In the genomic region with DNA sequence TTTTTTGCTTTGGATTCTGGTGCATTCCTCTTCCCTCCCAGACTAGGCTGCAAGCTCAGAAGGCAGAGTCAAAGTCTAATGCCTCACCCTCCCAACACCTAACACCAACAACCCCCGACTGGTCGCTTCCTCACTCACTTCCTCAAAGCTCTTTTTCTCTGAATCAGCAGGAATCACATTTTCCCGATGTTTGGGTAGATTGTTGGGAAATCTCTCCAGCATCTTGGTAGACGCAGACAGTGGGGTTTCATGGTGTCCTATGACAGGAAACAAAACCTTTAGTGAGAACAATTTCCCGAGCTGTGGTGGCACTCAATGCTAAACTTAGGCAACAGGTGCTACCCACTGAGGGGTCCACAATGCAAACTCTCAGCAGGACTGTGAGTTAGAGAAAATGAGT, we compare ENCODE assay signal across 20 cellular contexts. TPM values are rescaled to one million over a fixed set of nuclear protein-coding genes. Genes with fewer than 3 reads are reported as not detected.
A peak's percentile ranks its signal among the peaks of the same experiment; 100 is the strongest.
DNase-seq lines count a peak whose midpoint lies in the region; ATAC-seq, FAIRE-seq and TF ChIP-seq lines count a peak whose summit lies in the region.
"Had no signal": no experiment of that assay in that cellular context is flagged by ENCODE, and none has a peak within 500 bp of the region (broad histone marks: within the 10 kb centered on the region; RNA-seq: fewer than 3 reads in every experiment).

No MANE protein-coding gene starts in this region.

- peak; percentile 28 for FAIRE-seq in GM12891 (lab: Jason Lieb, UNC)
- FAIRE-seq: astrocyte had no signal

- H3K36me3 Mint-ChIP-seq in activated CD4-positive, alpha-beta T cell treated with anti-CD3 and anti-CD28 coated beads for 36 hours (ENCODE audit: low read depth), result peaks cover 61% of the 10 kb centered on the region
- peaks cover 99% of the 10 kb centered on the region for H3K36me3 Mint-ChIP-seq in activated T-helper 17 cell treated with anti-CD3 and anti-CD28 coated beads, Interleukin-2, amount 50 U/mL, for 72 hours (ENCODE audit: low read depth)

- intact Hi-C loops in activated CD4-positive, alpha-beta T cell treated with anti-CD3 and anti-CD28 coated beads for 36 hours (cut with DNase I, micrococcal nuclease), result loop anchor here in 1 of 2 experiments (2.0 kb wide), 1 partner anchor 36 kb away; no protein-coding TSS in a partner anchor
- intact Hi-C loops in left colon (cut with DNase I, micrococcal nuclease) (loop anchor here in 1 of 2 donors (10.0 kb wide), 1 partner anchor 74 kb away; a partner anchor contains a TSS), Right ventricle myocardium superior (cut with DNase I) (no loop called here)

- no peak for ATAC-seq in activated CD4-positive, alpha-beta T cell treated with anti-CD3 and anti-CD28 coated beads for 36 hours
- ATAC-seq in activated T-helper 17 cell treated with anti-CD3 and anti-CD28 coated beads, Interleukin-2, amount 50 U/mL, for 72 hours (replicated peaks), result no peak
- ATAC-seq in left colon (peak; percentile 18), Right ventricle myocardium superior (ENCODE audit: poor library complexity) (no peak)
- ATAC-seq: foreskin keratinocyte, GM23338 had no signal

- no peak overlapping the region for H3K4me3 Mint-ChIP-seq in activated CD4-positive, alpha-beta T cell treated with anti-CD3 and anti-CD28 coated beads for 36 hours
- peak overlapping the region; percentile 85 for H3K4me3 Mint-ChIP-seq in activated T-helper 17 cell treated with anti-CD3 and anti-CD28 coated beads, Interleukin-2, amount 50 U/mL, for 72 hours
- H3K4me3 Mint-ChIP-seq: GM23338; neural crest cell; stimulated activated naive B cell treated with anti-CD40 and anti-IgM and Interleukin-4, amounts not matched to agents 10 μg/mL and 1 μg/mL and 100 μg/mL, for 72 hours had no signal

- peaks cover 70% of the 10 kb centered on the region for H3K4me1 Mint-ChIP-seq in activated CD4-positive, alpha-beta T cell treated with anti-CD3 and anti-CD28 coated beads for 36 hours
- peaks cover 63% of the 10 kb centered on the region for H3K4me1 Mint-ChIP-seq in activated T-helper 17 cell treated with anti-CD3 and anti-CD28 coated beads, Interleukin-2, amount 50 U/mL, for 72 hours
- H3K4me1 Mint-ChIP-seq: neural crest cell had no signal

- TF ChIP-seq CTCF in GM13976 (IDR thresholded peaks at IDR 0.05; ENCODE audit: borderline replicate concordance, control extremely low read depth, extremely low read depth, insufficient read depth, missing control alignments), result no peak

- H3K9me3 Mint-ChIP-seq in activated CD4-positive, alpha-beta T cell treated with anti-CD3 and anti-CD28 coated beads for 36 hours (ENCODE audit: low read depth), result no peaks in the 10 kb centered on the region
- H3K9me3 Mint-ChIP-seq in activated T-helper 17 cell treated with anti-CD3 and anti-CD28 coated beads, Interleukin-2, amount 50 U/mL, for 72 hours, result peaks cover 4% of the 10 kb centered on the region
- H3K9me3 Mint-ChIP-seq: GM23338; neural crest cell; stimulated activated naive B cell treated with anti-CD40 and anti-IgM and Interleukin-4, amounts not matched to agents 10 μg/mL and 1 μg/mL and 100 μg/mL, for 72 hours had no signal

- DNase-seq in activated CD4-positive, alpha-beta T cell treated with anti-CD3 and anti-CD28 coated beads for 36 hours, result no peak
- DNase-seq in activated CD4-positive, alpha-beta T cell treated with anti-CD3 and anti-CD28 coated beads, Interleukin-2, amount 50 U/mL, for 1 hour, result no peak
- no peak for DNase-seq in GM12891 (ENCODE audit: insufficient read length, low spot score)
- DNase-seq in left colon, result no peak
- DNase-seq in GM13976 (ENCODE audit: low spot score), result no peak
- no peak for DNase-seq in anterior cingulate cortex (lab: John Stamatoyannopoulos, UW)
- DNase-seq in Right ventricle myocardium superior, result no peak
- DNase-seq: activated effector memory CD4-positive, alpha-beta T cell treated with anti-CD3 and anti-CD28 coated beads, Interleukin-2, amount 50 U/mL, for 16 hours; colonic mucosa; DMS153; foreskin keratinocyte; NCI-H1694 treated with DMSO at 0.1 percent for 48 hours; NCI-H2227 treated with DMSO at 0.1 percent for 48 hours; stimulated activated naive B cell treated with anti-CD40 and anti-IgM and Interleukin-4, amounts not matched to agents 10 μg/mL and 1 μg/mL and 100 μg/mL, for 72 hours; trophoblast cell had no signal

- TF ChIP-seq POLR2A in GM12891 (IDR thresholded peaks at IDR 0.05; ENCODE audit: low read depth, low read length), result no peak

- no peaks in the 10 kb centered on the region for H3K27me3 Mint-ChIP-seq in activated CD4-positive, alpha-beta T cell treated with anti-CD3 and anti-CD28 coated beads for 36 hours
- no peaks in the 10 kb centered on the region for H3K27me3 Mint-ChIP-seq in activated T-helper 17 cell treated with anti-CD3 and anti-CD28 coated beads, Interleukin-2, amount 50 U/mL, for 72 hours
- H3K27me3 Mint-ChIP-seq: stimulated activated naive B cell treated with anti-CD40 and anti-IgM and Interleukin-4, amounts not matched to agents 10 μg/mL and 1 μg/mL and 100 μg/mL, for 72 hours had no signal

- H3K27ac Mint-ChIP-seq in activated CD4-positive, alpha-beta T cell treated with anti-CD3 and anti-CD28 coated beads for 36 hours, result peak overlapping the region; percentile 58
- H3K27ac Mint-ChIP-seq in activated T-helper 17 cell treated with anti-CD3 and anti-CD28 coated beads, Interleukin-2, amount 50 U/mL, for 72 hours, result peak overlapping the region; percentile 93
- H3K27ac Mint-ChIP-seq: GM23338 had no signal

- in situ Hi-C loops in GM13976 (cut with MboI; ENCODE audit: low sequenced_read_pairs, unreplicated experiment), result no loop called here

- CTCF ChIA-PET in activated CD4-positive, alpha-beta T cell treated with anti-CD3 and anti-CD28 coated beads for 36 hours (lab: Charles Lee), result interaction anchor here (0.7 to 10.6 kb wide), 6 partner anchors 9 to 72 kb away, joined by 3 to 172 read pairs (median 6); a partner anchor contains a TSS

- POLR2A ChIA-PET in activated CD4-positive, alpha-beta T cell treated with anti-CD3 and anti-CD28 coated beads for 36 hours (lab: Charles Lee), result interaction anchor here (1.3 kb wide), 1 partner anchor 85 kb away, joined by 5 read pairs; no protein-coding TSS in a partner anchor

TF ChIP-seq in GM12891, 5 proteins besides CTCF, POLR2A, EP300 and RAD21:
- TF ChIP-seq SPI1 (IDR thresholded peaks at IDR 0.05; ENCODE audit: low read depth, low read length) (peak; percentile 53), POU2F2 (IDR thresholded peaks at IDR 0.05; ENCODE audit: low read depth, low read length) (no peak)

RNA-seq across cellular contexts. Expression of a gene that starts 39.9 kb away (rescaled TPM):
- 10 to 100 TPM; 46.6 to 49.0 TPM for total RNA-seq in activated CD4-positive, alpha-beta T cell treated with anti-CD3 and anti-CD28 coated beads for 36 hours
- 38.2 TPM for polyA plus RNA-seq in GM12891 (2012; ENCODE audit: low read depth, missing spikeins)
- total RNA-seq in activated T-helper 17 cell treated with anti-CD3 and anti-CD28 coated beads, Interleukin-2, amount 50 U/mL, for 72 hours, result 10 to 100 TPM; 43.0 to 54.9 TPM
- total RNA-seq in left colon (10 to 100 TPM in 1 of 2 donors, 1 to 10 TPM in 1; 6.9 to 11.5 TPM), Right ventricle myocardium superior (31.9 TPM)
- total RNA-seq: astrocyte, neural crest cell, RPMI7951 had no signal
